Comparison of ENCODE assay signal across 8 cellular contexts in the genomic region with DNA sequence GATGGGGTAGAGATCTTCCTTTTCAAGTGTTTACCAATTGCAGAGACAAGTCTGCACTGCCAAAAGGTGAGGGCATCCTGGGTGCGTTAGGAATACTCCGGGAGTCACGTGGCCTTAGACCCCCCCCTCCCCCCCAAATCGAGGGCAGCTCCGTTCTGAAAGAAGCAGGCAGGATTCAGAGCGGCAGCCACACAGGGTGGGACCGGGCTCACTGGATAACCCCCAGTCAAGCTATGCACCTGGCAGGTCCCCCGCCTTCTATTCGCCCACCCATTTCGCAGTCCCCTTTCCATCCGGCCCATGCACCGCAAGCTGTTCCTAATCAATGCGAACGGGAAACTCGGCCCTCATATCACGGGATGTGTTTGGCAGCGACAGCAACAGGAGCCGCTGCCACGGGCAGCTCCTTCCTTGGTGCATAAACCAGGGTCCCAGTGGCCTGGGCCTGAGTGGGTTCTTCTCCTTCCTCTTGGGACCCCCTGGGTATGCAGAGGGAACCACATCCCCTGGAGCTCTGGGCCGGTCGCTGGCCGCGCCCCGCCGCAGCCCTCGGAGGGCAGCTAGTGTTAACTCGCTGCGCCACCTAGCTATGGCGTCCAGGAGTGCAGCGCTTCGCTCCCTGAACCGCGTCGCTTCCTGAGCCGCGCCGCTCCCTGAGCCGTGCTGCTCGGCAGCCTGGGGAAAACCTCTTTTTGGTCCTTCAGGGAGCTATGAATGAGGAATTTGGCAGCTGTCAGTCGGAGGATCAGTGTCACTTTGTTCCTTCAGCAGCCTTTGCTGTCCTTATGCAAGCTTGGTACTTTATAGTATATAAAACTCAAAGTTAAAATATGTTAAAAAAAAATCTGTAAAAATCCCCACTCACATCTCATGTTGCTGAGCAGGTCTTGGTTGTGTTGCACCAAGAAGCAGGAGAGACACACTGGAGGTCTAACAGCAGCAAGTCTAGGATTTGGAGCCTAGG. TPM values are rescaled to one million over a fixed set of nuclear protein-coding genes. Genes with fewer than 3 reads are reported as not detected.
DNase-seq lines count a peak whose midpoint lies in the region; ATAC-seq and TF ChIP-seq lines count a peak whose summit lies in the region.

No MANE protein-coding gene starts in this region.

- intact Hi-C loops in heart left ventricle (cut with DNase I) (loop anchor here (1.0 to 5.0 kb wide), 10 partner anchors 26 to 78 kb away; partner anchors contain the start of gene NFIX (in 3 of the 10)), tibial artery (cut with DNase I; ENCODE audit: low total_unique reads) (loop anchor here (5.0 kb wide), 1 partner anchor 64 kb away; the partner anchor contains the start of gene NFIX)

- no peak for TF ChIP-seq POLR2A in heart left ventricle (IDR thresholded peaks at IDR 0.05)

- H3K9me3 ChIP-seq in AG04450 (ENCODE audit: control insufficient read depth, insufficient read depth, low read length) = no peaks in the 10 kb centered on the region
- no peaks in the 10 kb centered on the region for H3K9me3 ChIP-seq in heart left ventricle
- H3K9me3 ChIP-seq in trophoblast cell (ENCODE audit: insufficient read depth, low read depth, low read length) = peaks cover 4% of the 10 kb centered on the region
- H3K9me3 ChIP-seq in tibial artery = no peaks in the 10 kb centered on the region

- ATAC-seq in GM19351 (IDR thresholded peaks at IDR 0.05; ENCODE audit: unreplicated experiment) = peak; percentile 55
- peak; percentile 51 to 80 (median 70) for ATAC-seq in heart left ventricle

- H3K27ac ChIP-seq in AG04450 (ENCODE audit: low read depth, low read length) (peak overlapping the region; percentile 61), heart left ventricle (peak overlapping the region; percentile 67 to 98 (median 96)), trophoblast cell (ENCODE audit: low read depth, low read length) (no peak overlapping the region), tibial artery (peak overlapping the region; percentile 92 to 99)

- H3K27ac Mint-ChIP-seq in T-helper 1 cell treated with Interleukin-12 subunit alpha and Interleukin-12 subunit beta and Interleukin-4 antibody, amounts not matched to agents 30 μg/mL and 1 μg/mL, for 36 hours = no peak overlapping the region

- H3K23ac ChIP-seq in trophoblast cell (ENCODE audit: low read length) = no peak overlapping the region

- H3K4ac ChIP-seq in trophoblast cell (ENCODE audit: low read depth, low read length) = no peak overlapping the region

- H2BK12ac ChIP-seq in trophoblast cell (ENCODE audit: low read length) = no peak overlapping the region

- no peak overlapping the region for H2BK5ac ChIP-seq in trophoblast cell (ENCODE audit: low read depth, low read length, poor library complexity)

- H3K4me3 ChIP-seq in AG04450 (ENCODE audit: low read depth, low read length) = peak overlapping the region; percentile 36
- H3K4me3 ChIP-seq in heart left ventricle = peak overlapping the region in 11 of 12 donors; percentile 20 to 58 (median 48)
- no peak overlapping the region for H3K4me3 ChIP-seq in trophoblast cell (ENCODE audit: low read depth, low read length)
- H3K4me3 ChIP-seq in tibial artery = peak overlapping the region; percentile 41 to 51

- CTCF ChIA-PET in AG04450 (lab: Charles Lee) = interaction anchor here (0.6 to 6.0 kb wide), 43 partner anchors 9 to 201 kb away, joined by 3 to 86 read pairs (median 7); partner anchors contain the start of gene DAND5

- H3K27me3 Mint-ChIP-seq in T-helper 1 cell treated with Interleukin-12 subunit alpha and Interleukin-12 subunit beta and Interleukin-4 antibody, amounts not matched to agents 30 μg/mL and 1 μg/mL, for 36 hours (ENCODE audit: low read depth) = peaks cover 33% of the 10 kb centered on the region

- DNase-seq in AG04450 (ENCODE audit: low read depth, low spot score) = no peak
- DNase-seq in NCI-H128 (lab: John Stamatoyannopoulos, UW; ENCODE audit: unreplicated experiment) = peak; percentile 55
- DNase-seq in amniotic epithelial cell (ENCODE audit: low read depth) = peak; percentile 51
- DNase-seq in heart left ventricle = peak; percentile 81 to 93 (median 90)
- peak; percentile 74 to 87 for DNase-seq in trophoblast cell
- DNase-seq in tibial artery = peak; percentile 84 to 92

- no peaks in the 10 kb centered on the region for H3K79me2 ChIP-seq in trophoblast cell (ENCODE audit: control insufficient read depth, insufficient read depth, low read length, poor library complexity)

- H3K9me3 Mint-ChIP-seq in T-helper 1 cell treated with Interleukin-12 subunit alpha and Interleukin-12 subunit beta and Interleukin-4 antibody, amounts not matched to agents 30 μg/mL and 1 μg/mL, for 36 hours = no peaks in the 10 kb centered on the region

- no peak overlapping the region for H4K8ac ChIP-seq in trophoblast cell (ENCODE audit: low read depth, low read length)

- H3K18ac ChIP-seq in trophoblast cell (ENCODE audit: low read length) = no peak overlapping the region

- no peak overlapping the region for H4K12ac ChIP-seq in trophoblast cell (ENCODE audit: low read depth, low read length)

- H2AK5ac ChIP-seq in trophoblast cell (ENCODE audit: low read length) = no peak overlapping the region

- H3K4me1 ChIP-seq in heart left ventricle = peaks cover 32 to 100% (median 99%) of the 10 kb centered on the region in 12 donors
- H3K4me1 ChIP-seq in trophoblast cell (ENCODE audit: control insufficient read depth in 1 of 2, insufficient read depth in 2 of 2, low read length in 2 of 2) = peaks cover 0 to 3% of the 10 kb centered on the region in 2 experiments
- peaks cover 30 to 100% (median 97%) of the 10 kb centered on the region in 4 donors for H3K4me1 ChIP-seq in tibial artery

- H3K4me1 Mint-ChIP-seq in T-helper 1 cell treated with Interleukin-12 subunit alpha and Interleukin-12 subunit beta and Interleukin-4 antibody, amounts not matched to agents 30 μg/mL and 1 μg/mL, for 36 hours (ENCODE audit: low read depth) = peaks cover 2% of the 10 kb centered on the region

- no peak overlapping the region for H2BK120ac ChIP-seq in trophoblast cell (ENCODE audit: insufficient read depth, low read length, poor library complexity)

- H3K27me3 ChIP-seq in AG04450 (ENCODE audit: control insufficient read depth, insufficient read depth, low read length) (no peaks in the 10 kb centered on the region), heart left ventricle (no peaks in the 10 kb centered on the region), trophoblast cell (ENCODE audit: insufficient read depth, low read length) (peaks cover 70% of the 10 kb centered on the region), tibial artery (no peaks in the 10 kb centered on the region)

- H3K4me3 Mint-ChIP-seq in T-helper 1 cell treated with Interleukin-12 subunit alpha and Interleukin-12 subunit beta and Interleukin-4 antibody, amounts not matched to agents 30 μg/mL and 1 μg/mL, for 36 hours = peak overlapping the region; percentile 72

- no peak overlapping the region for H3K14ac ChIP-seq in trophoblast cell (ENCODE audit: low read length)

- H3K36me3 Mint-ChIP-seq in T-helper 1 cell treated with Interleukin-12 subunit alpha and Interleukin-12 subunit beta and Interleukin-4 antibody, amounts not matched to agents 30 μg/mL and 1 μg/mL, for 36 hours (ENCODE audit: low read depth) = no peaks in the 10 kb centered on the region

- H2AFZ ChIP-seq in trophoblast cell (ENCODE audit: insufficient read depth, low read length, poor library complexity) = no peak overlapping the region

- H4K91ac ChIP-seq in trophoblast cell (ENCODE audit: low read depth, low read length) = no peak overlapping the region

- no peaks in the 10 kb centered on the region for H3K79me1 ChIP-seq in trophoblast cell (ENCODE audit: low read length)

- TF ChIP-seq CTCF in AG04450 (IDR thresholded peaks at IDR 0.05; ENCODE audit: low read depth, low read length) (peak; percentile 97), heart left ventricle (IDR thresholded peaks at IDR 0.05) (peak; percentile 94 to 100 (median 98)), tibial artery (IDR thresholded peaks at IDR 0.05) (peak; percentile 95)

- 0 to 1% (median 1%) methylated on average over 24 to 40 of the region's 40 CpGs for WGBS in heart left ventricle, 4 donors
- WGBS in trophoblast cell (ENCODE audit: extremely low coverage, insufficient coverage, insufficient read length) = no CpG with 5 or more reads among the region's 40 CpGs

- POLR2A ChIA-PET in AG04450 (lab: Yijun Ruan, JAX) = interaction anchor here (0.8 to 1.6 kb wide), 7 partner anchors 9 to 77 kb away, joined by 3 to 11 read pairs (median 3); no protein-coding TSS in a partner anchor

- H3K4me2 ChIP-seq in trophoblast cell (ENCODE audit: low read length) = peak overlapping the region; percentile 37

- H3K9ac ChIP-seq in trophoblast cell (ENCODE audit: low read length) = no peak overlapping the region

- H3K36me3 ChIP-seq in heart left ventricle (no peaks in the 10 kb centered on the region), trophoblast cell (ENCODE audit: control insufficient read depth in 1 of 2, insufficient read depth in 2 of 2, low read length in 2 of 2) (no peaks in the 10 kb centered on the region), tibial artery (no peaks in the 10 kb centered on the region)

RNA-seq across cellular contexts. Expression of gene LYL1, which starts 41.4 kb away (rescaled TPM):
- polyA plus RNA-seq in AG04450 (2011; rRNA removed) = 0.11 and 0.29 TPM in 2 replicates
- polyA minus RNA-seq in AG04450 (2011; rRNA and poly(A)+ RNA removed) = 0.14 and 0.17 TPM in 2 replicates
- total RNA-seq in heart left ventricle = 10 to 100 TPM in 3 of 9 donors, 1 to 10 TPM in 6; 5.2 to 19.1 (median 8.3) TPM
- polyA plus RNA-seq in heart left ventricle = 1 to 10 TPM; 7.7 to 8.4 TPM
- 0.10 and 0.16 TPM in 2 replicates for polyA plus RNA-seq in trophoblast cell (2013)

RNA-seq across cellular contexts. Expression of gene TRMT1, which starts 55.3 kb away (rescaled TPM):
- polyA plus RNA-seq in AG04450 (2011; rRNA removed) = 17.3 and 21.0 TPM in 2 replicates
- polyA minus RNA-seq in AG04450 (2011; rRNA and poly(A)+ RNA removed) = 15.6 and 24.6 TPM in 2 replicates
- total RNA-seq in heart left ventricle = 10 to 100 TPM; 15.1 to 22.6 (median 16.2) TPM
- 10 to 100 TPM; 26.4 to 32.4 TPM for polyA plus RNA-seq in heart left ventricle
- 26.6 and 28.8 TPM in 2 replicates for polyA plus RNA-seq in trophoblast cell (2013)

RNA-seq across cellular contexts. Expression of gene NACC1, which starts 56.8 kb away (rescaled TPM):
- polyA plus RNA-seq in AG04450 (2011; rRNA removed) (43.4 and 76.4 TPM in 2 replicates), heart left ventricle (10 to 100 TPM; 49.6 to 74.2 TPM)
- 38.2 and 51.8 TPM in 2 replicates for polyA minus RNA-seq in AG04450 (2011; rRNA and poly(A)+ RNA removed)
- total RNA-seq in heart left ventricle = 10 to 100 TPM; 28.7 to 88.2 (median 41.8) TPM
- polyA plus RNA-seq in trophoblast cell (2013) = 149 and 154 TPM in 2 replicates
